8 cellular contexts compared by ENCODE assay signal in the genomic region with DNA sequence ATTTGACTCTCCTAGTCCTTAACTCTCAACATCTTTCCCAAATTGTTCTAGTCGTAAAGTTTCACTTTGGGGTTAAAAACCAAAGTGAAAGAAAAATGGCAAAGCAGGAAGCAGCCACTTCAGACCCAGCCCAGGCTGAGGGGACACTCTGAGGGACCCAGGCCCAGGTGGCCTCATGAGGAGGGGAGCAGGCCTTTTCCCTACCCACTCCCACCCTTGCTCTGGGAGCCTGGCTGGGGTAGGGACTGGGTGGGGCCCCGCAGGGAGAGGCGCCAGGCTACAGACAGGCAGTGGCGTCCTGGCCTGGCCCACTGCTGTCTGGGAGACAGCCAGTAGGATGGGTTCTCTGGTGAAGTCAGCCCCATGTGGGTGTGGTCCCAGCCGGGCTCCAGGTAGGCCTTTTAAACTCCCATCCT.
DNase-seq lines count a peak whose midpoint lies in the region; ATAC-seq and TF ChIP-seq lines count a peak whose summit lies in the region.

No MANE protein-coding gene starts in this region.

- no peaks in the 10 kb centered on the region for H3K9me3 Mint-ChIP-seq in CD4-positive, CD25-positive, alpha-beta regulatory T cell
- H3K9me3 Mint-ChIP-seq in activated naive CD8-positive, alpha-beta T cell treated with anti-CD3 and anti-CD28 coated beads for 36 hours, result no peaks in the 10 kb centered on the region

- peak overlapping the region; percentile 64 for H3K27ac ChIP-seq in CD4-positive, CD25-positive, alpha-beta regulatory T cell (ENCODE audit: insufficient read depth, low read length, poor library complexity, severe bottlenecking)
- H3K27ac ChIP-seq in KMS-11 (peak overlapping the region; percentile 14; the same call in 1 of the 2 replicates), left lung (peak overlapping the region; percentile 44 to 72), thyroid gland (peak overlapping the region; percentile 68 to 85 (median 82))

- H3K4me3 ChIP-seq in CD4-positive, CD25-positive, alpha-beta regulatory T cell (ENCODE audit: low read depth, low read length), result peak overlapping the region; percentile 47
- H3K4me3 ChIP-seq in KMS-11 (IDR thresholded peaks at IDR 0.05; ENCODE audit: insufficient read depth, low read depth, low read length) (no peak overlapping the region), left lung (no peak overlapping the region), thyroid gland (replicated peaks in 1 of 3) (no peak overlapping the region)

- no peaks in the 10 kb centered on the region for H3K36me3 ChIP-seq in CD4-positive, CD25-positive, alpha-beta regulatory T cell (ENCODE audit: control insufficient read depth, insufficient read depth, low read length)
- H3K36me3 ChIP-seq in KMS-11 (ENCODE audit: insufficient read depth), result no peaks in the 10 kb centered on the region
- H3K36me3 ChIP-seq in left lung, result no peaks in the 10 kb centered on the region
- no peaks in the 10 kb centered on the region for H3K36me3 ChIP-seq in thyroid gland

- no peak overlapping the region; the same call in 1 of the 2 replicates for H3K9ac ChIP-seq in KMS-11

- peak in 1 of 3 donors; percentile 60 for DNase-seq in CD4-positive, CD25-positive, alpha-beta regulatory T cell
- peak; percentile 48 for DNase-seq in activated naive CD8-positive, alpha-beta T cell treated with anti-CD3 and anti-CD28 coated beads for 36 hours
- DNase-seq in left lung (peak in 1 of 2 donors; percentile 81), thyroid gland (peak; percentile 78 to 82)

- H3K27ac Mint-ChIP-seq in CD4-positive, CD25-positive, alpha-beta regulatory T cell, result peak overlapping the region; percentile 82 to 89 (median 89)
- H3K27ac Mint-ChIP-seq in activated naive CD8-positive, alpha-beta T cell treated with anti-CD3 and anti-CD28 coated beads for 36 hours, result peak overlapping the region; percentile 75

- H3K27me3 ChIP-seq in CD4-positive, CD25-positive, alpha-beta regulatory T cell (ENCODE audit: control insufficient read depth, insufficient read depth, low read length), result no peaks in the 10 kb centered on the region
- no peaks in the 10 kb centered on the region for H3K27me3 ChIP-seq in KMS-11 (ENCODE audit: insufficient read depth, low read depth)
- H3K27me3 ChIP-seq in left lung, result no peaks in the 10 kb centered on the region
- H3K27me3 ChIP-seq in thyroid gland, result no peaks in the 10 kb centered on the region

- H3K9me3 ChIP-seq in CD4-positive, CD25-positive, alpha-beta regulatory T cell (ENCODE audit: control insufficient read depth in 2 of 2, low read length in 2 of 2), result no peaks in the 10 kb centered on the region
- H3K9me3 ChIP-seq in left lung, result no peaks in the 10 kb centered on the region
- H3K9me3 ChIP-seq in thyroid gland, result no peaks in the 10 kb centered on the region

- ATAC-seq in CD4-positive, CD25-positive, alpha-beta regulatory T cell (ENCODE audit: low read depth in 2 of 2), result peak; percentile 59 to 72
- peak; percentile 79 for ATAC-seq in left lung
- ATAC-seq in GM19324 (IDR thresholded peaks at IDR 0.05; ENCODE audit: low FRiP score, unreplicated experiment), result no peak
- no peak for ATAC-seq in GM21381 (IDR thresholded peaks at IDR 0.05; ENCODE audit: unreplicated experiment)
- ATAC-seq in HG03139 (IDR thresholded peaks at IDR 0.05; ENCODE audit: unreplicated experiment), result no peak

- H3K4me3 Mint-ChIP-seq in CD4-positive, CD25-positive, alpha-beta regulatory T cell, result peak overlapping the region; percentile 25 to 74 (median 52)
- peak overlapping the region; percentile 62 for H3K4me3 Mint-ChIP-seq in activated naive CD8-positive, alpha-beta T cell treated with anti-CD3 and anti-CD28 coated beads for 36 hours

- intact Hi-C loops in left lung (cut with DNase I), result no loop called here
- intact Hi-C loops in thyroid gland (cut with DNase I), result no loop called here

- H3K4me1 ChIP-seq in CD4-positive, CD25-positive, alpha-beta regulatory T cell (ENCODE audit: control insufficient read depth, insufficient read depth, low read length, poor library complexity, severe bottlenecking), result peaks cover 41% of the 10 kb centered on the region
- H3K4me1 ChIP-seq in KMS-11 (ENCODE audit: low read depth, poor library complexity, severe bottlenecking) (peaks cover 50% of the 10 kb centered on the region), left lung (peaks cover 41 to 85% of the 10 kb centered on the region in 2 donors), thyroid gland (peaks cover 48 to 65% of the 10 kb centered on the region in 2 donors)

- H2AFZ ChIP-seq in KMS-11 (ENCODE audit: low read depth), result no peak overlapping the region

- peaks cover 16% of the 10 kb centered on the region for H3K36me3 Mint-ChIP-seq in CD4-positive, CD25-positive, alpha-beta regulatory T cell
- H3K36me3 Mint-ChIP-seq in activated naive CD8-positive, alpha-beta T cell treated with anti-CD3 and anti-CD28 coated beads for 36 hours, result no peaks in the 10 kb centered on the region

- H3K27me3 Mint-ChIP-seq in CD4-positive, CD25-positive, alpha-beta regulatory T cell, result no peaks in the 10 kb centered on the region
- no peaks in the 10 kb centered on the region for H3K27me3 Mint-ChIP-seq in activated naive CD8-positive, alpha-beta T cell treated with anti-CD3 and anti-CD28 coated beads for 36 hours

- H4K20me1 ChIP-seq in KMS-11 (ENCODE audit: insufficient read depth), result no peaks in the 10 kb centered on the region

- peak overlapping the region; percentile 33; the same call in 1 of the 2 replicates for H3K4me2 ChIP-seq in KMS-11

- 2 to 21% methylated on average over 1 to 3 of the region's 5 CpGs for WGBS in thyroid gland, 2 donors

- TF ChIP-seq CTCF in KMS-11 (conservative IDR thresholded peaks at IDR 0.05; ENCODE audit: low read depth, low read length) (no peak), left lung (IDR thresholded peaks at IDR 0.05) (no peak), thyroid gland (IDR thresholded peaks at IDR 0.05) (no peak)

- no peak for TF ChIP-seq POLR2A in thyroid gland (IDR thresholded peaks at IDR 0.05)

- H3K4me1 Mint-ChIP-seq in CD4-positive, CD25-positive, alpha-beta regulatory T cell, result peaks cover 20 to 68% (median 42%) of the 10 kb centered on the region in 4 donors
- H3K4me1 Mint-ChIP-seq in activated naive CD8-positive, alpha-beta T cell treated with anti-CD3 and anti-CD28 coated beads for 36 hours, result peaks cover 38% of the 10 kb centered on the region

- H3K79me2 ChIP-seq in KMS-11 (ENCODE audit: insufficient read depth, low read depth), result peaks cover 27% of the 10 kb centered on the region; the same call in 1 of the 2 replicates

Comparison
In these comparisons a context has a peak if more than half of its experiments do, and no peak if none do; other contexts are left out.
1. ATAC-seq: peak in CD4-positive, CD25-positive, alpha-beta regulatory T cell (2 of 2) and left lung (single experiment); none in GM19324 (single experiment), GM21381 (single experiment) and HG03139 (single experiment).
2. H3K27ac ChIP-seq: peak in every context shown above with its lines; median percentile 82 in thyroid gland; 64 in CD4-positive, CD25-positive, alpha-beta regulatory T cell; 58 in left lung; 14 in KMS-11.